ENCODE assay signal across 10 cellular contexts in the genomic region with DNA sequence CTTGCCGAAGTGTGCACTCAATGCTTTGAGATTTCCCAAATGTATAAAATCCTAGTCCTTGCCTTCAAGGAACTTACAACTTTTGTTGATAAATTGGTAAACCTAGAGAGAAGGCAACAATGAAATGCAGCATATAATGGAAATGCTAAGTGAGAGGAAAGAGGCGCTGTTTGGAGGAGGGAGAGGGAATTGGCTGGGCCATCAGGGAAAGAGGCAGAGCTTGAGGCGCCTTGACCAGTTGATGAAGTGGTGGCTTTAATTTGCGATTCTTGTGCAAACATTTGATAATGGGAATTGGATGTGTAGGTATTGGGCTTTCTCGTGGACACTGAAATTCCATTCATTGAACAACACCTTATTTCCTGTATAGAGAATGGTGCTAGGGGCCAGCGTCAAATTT. TPM values are rescaled to one million over a fixed set of nuclear protein-coding genes. Genes with fewer than 3 reads are reported as not detected.
A peak's percentile ranks its signal among the peaks of the same experiment; 100 is the strongest.
DNase-seq lines count a peak whose midpoint lies in the region; ATAC-seq and TF ChIP-seq lines count a peak whose summit lies in the region.
"Had no signal": no experiment of that assay in that cellular context is flagged by ENCODE, and none has a peak within 500 bp of the region (broad histone marks: within the 10 kb centered on the region; RNA-seq: fewer than 3 reads in every experiment).

No MANE protein-coding gene starts in this region.

- peak overlapping the region; percentile 82 for H3K4me3 ChIP-seq in endodermal cell (ENCODE audit: low read length)
- H3K4me3 ChIP-seq: K562 had no signal

- H3K36me3 ChIP-seq in ES-I3 (ENCODE audit: insufficient read depth, low read length) (no peaks in the 10 kb centered on the region), endodermal cell (ENCODE audit: control insufficient read depth, insufficient read depth, low read length) (no peaks in the 10 kb centered on the region)

- H3K4me1 Mint-ChIP-seq in T-cell (peaks cover 30 to 38% (median 33%) of the 10 kb centered on the region in 3 donors), endodermal cell (peaks cover 5% of the 10 kb centered on the region), osteocyte (ENCODE audit: unreplicated experiment) (peaks cover 21% of the 10 kb centered on the region)

- TF ChIP-seq CTCF in endodermal cell (conservative IDR thresholded peaks at IDR 0.05) (peak; percentile 15), osteocyte (IDR thresholded peaks at IDR 0.05) (no peak)

- CTCF ChIA-PET in T-cell (lab: Charles Lee), result no interaction called here

- H3K9me3 Mint-ChIP-seq in T-cell (peaks cover 7 to 10% (median 9%) of the 10 kb centered on the region in 3 donors), endodermal cell (peaks cover 8% of the 10 kb centered on the region), osteocyte (ENCODE audit: unreplicated experiment) (peaks cover 16% of the 10 kb centered on the region)

- H3K36me3 Mint-ChIP-seq in T-cell (no peaks in the 10 kb centered on the region), endodermal cell (ENCODE audit: low read depth) (peaks cover 5% of the 10 kb centered on the region), osteocyte (ENCODE audit: unreplicated experiment) (peaks cover 2% of the 10 kb centered on the region)

- peaks cover 3% of the 10 kb centered on the region; the same call in 1 of the 2 replicates for H3K9me3 ChIP-seq in ES-I3 (ENCODE audit: control insufficient read depth, insufficient read depth, low read length)
- peaks cover 12% of the 10 kb centered on the region for H3K9me3 ChIP-seq in endodermal cell (ENCODE audit: control insufficient read depth, low read length)

- H3K4me3 Mint-ChIP-seq in T-cell, result peak overlapping the region; percentile 87 to 96 (median 92)
- peak overlapping the region; percentile 80 for H3K4me3 Mint-ChIP-seq in endodermal cell
- H3K4me3 Mint-ChIP-seq in osteocyte (ENCODE audit: unreplicated experiment), result peak overlapping the region; percentile 73

- peaks cover 9% of the 10 kb centered on the region for H3K4me1 ChIP-seq in ES-I3 (ENCODE audit: insufficient read depth, low read length)
- no peaks in the 10 kb centered on the region for H3K4me1 ChIP-seq in endodermal cell (ENCODE audit: control insufficient read depth, insufficient read depth, low read length)

- H3K27me3 Mint-ChIP-seq in T-cell (no peaks in the 10 kb centered on the region), endodermal cell (ENCODE audit: insufficient read depth) (peaks cover 24% of the 10 kb centered on the region), osteocyte (ENCODE audit: unreplicated experiment) (peaks cover 26% of the 10 kb centered on the region)

- POLR2A ChIA-PET in T-cell (lab: Charles Lee), result no interaction called here

- no peak for DNase-seq in T-cell
- peak; percentile 52 for DNase-seq in endodermal cell
- no peak for DNase-seq in osteocyte (ENCODE audit: extremely low spot score, unreplicated experiment)
- no peak for DNase-seq in NCI-H1092 (lab: John Stamatoyannopoulos, UW)
- DNase-seq: midbrain, NCI-H2171 had no signal

- H3K27me3 ChIP-seq in endodermal cell (ENCODE audit: control insufficient read depth, insufficient read depth, low read length, poor library complexity, severe bottlenecking), result no peaks in the 10 kb centered on the region

- H3K9ac ChIP-seq in ES-I3 (ENCODE audit: low read depth, low read length) (peak overlapping the region; percentile 68), endodermal cell (ENCODE audit: extremely low read depth, low read length, poor library complexity, severe bottlenecking) (no peak overlapping the region)

- ATAC-seq in T-cell (replicated peaks in 1 of 4), result no peak
- ATAC-seq in GM21367 (IDR thresholded peaks at IDR 0.05; ENCODE audit: unreplicated experiment), result no peak
- no peak for ATAC-seq in HG03280 (IDR thresholded peaks at IDR 0.05; ENCODE audit: unreplicated experiment)
- ATAC-seq: K562 had no signal

- no peak overlapping the region for H3K27ac ChIP-seq in endodermal cell (ENCODE audit: low read depth, low read length)

- WGBS in endodermal cell (ENCODE audit: insufficient coverage in 1 of 2, insufficient read length in 1 of 2), 2 experiments, result 17 to 21% methylated on average over 2 to 6 of the region's 6 CpGs

- H3K27ac Mint-ChIP-seq in T-cell (peak overlapping the region; percentile 72 to 87), endodermal cell (no peak overlapping the region), osteocyte (ENCODE audit: unreplicated experiment) (peak overlapping the region; percentile 65)

RNA-seq across cellular contexts. Expression of a gene that starts 1.9 kb away (rescaled TPM):
- total RNA-seq in T-cell (10 to 100 TPM; 24.7 to 36.8 (median 30.2) TPM), endodermal cell (10 to 100 TPM; 55.1 to 58.2 TPM), osteocyte (39.8 and 40.4 TPM in 2 replicates)
- polyA plus RNA-seq in endodermal cell (2013, experiment 1 of 2), result 36.5 TPM
- polyA plus RNA-seq in endodermal cell (2013, experiment 2 of 2), result 33.5 TPM
